1 cellular context compared by ENCODE assay signal in genomic region chr17:21379080-21379711, GRCh38.
TF ChIP-seq lines count a peak whose summit lies in the region.

No MANE protein-coding gene starts in this region.

TF ChIP-seq in SK-N-SH treated with all-trans-retinoic acid at 6 μM for 48 hours, 23 proteins besides CTCF, POLR2A, EP300 and RAD21 (continued from another document):
- TF ChIP-seq POU6F1 (CRISPR knock-in tag; IDR thresholded peaks at IDR 0.05; ENCODE audit: borderline replicate concordance, low read depth) (no peak), ZC3H10 (CRISPR knock-in tag; IDR thresholded peaks at IDR 0.05) (no peak), TOX (CRISPR knock-in tag; IDR thresholded peaks at IDR 0.05; ENCODE audit: borderline replicate concordance) (no peak), ZNF565 (CRISPR knock-in tag; conservative IDR thresholded peaks at IDR 0.05; ENCODE audit: low read depth) (no peak)
